10 cellular contexts compared by ENCODE assay signal in the genomic region with DNA sequence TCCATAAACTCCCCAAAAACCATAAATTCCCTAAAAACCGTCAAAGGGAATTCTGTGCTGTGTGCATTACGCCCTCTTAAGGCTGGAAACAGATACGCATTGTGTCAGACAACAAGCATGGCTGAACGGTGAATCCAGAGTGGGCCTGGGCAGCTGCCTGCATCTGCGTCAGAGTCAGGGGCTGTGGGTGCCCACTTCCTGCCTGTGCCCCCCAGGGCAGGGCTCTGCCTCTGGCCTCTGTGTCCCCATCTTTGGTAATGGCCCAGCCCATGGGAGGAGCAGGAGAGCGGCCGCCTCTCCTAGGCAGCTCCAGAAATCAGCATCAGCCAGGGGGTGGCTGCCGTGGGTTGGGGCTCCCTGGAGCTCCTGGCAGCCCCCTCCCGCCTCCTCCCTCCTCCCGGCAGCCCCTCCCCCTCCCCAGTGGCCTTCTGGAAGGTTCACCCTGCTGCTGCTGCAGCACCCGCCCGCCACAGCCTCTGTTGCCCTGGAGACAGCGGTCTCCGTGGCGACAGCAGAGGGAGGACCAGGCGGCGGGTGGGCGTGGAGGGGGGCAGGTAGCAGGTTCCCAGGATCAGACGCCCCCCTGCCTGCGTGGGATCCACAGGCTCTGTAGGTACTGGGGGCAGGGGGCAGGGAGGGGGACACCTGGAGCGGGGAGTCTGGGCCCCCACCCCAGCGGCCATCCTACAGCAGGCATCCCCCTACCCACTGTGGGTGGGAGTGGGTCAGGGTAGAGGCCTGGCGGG. TPM values are rescaled to one million over a fixed set of nuclear protein-coding genes. Genes with fewer than 3 reads are reported as not detected.
A peak's percentile ranks its signal among the peaks of the same experiment; 100 is the strongest.
DNase-seq lines count a peak whose midpoint lies in the region; ATAC-seq, FAIRE-seq and TF ChIP-seq lines count a peak whose summit lies in the region.
"Had no signal": no experiment of that assay in that cellular context is flagged by ENCODE, and none has a peak within 500 bp of the region (broad histone marks: within the 10 kb centered on the region; RNA-seq: fewer than 3 reads in every experiment).

No MANE protein-coding gene starts in this region.

- H2BK120ac ChIP-seq in mesenchymal stem cell (ENCODE audit: low read depth, low read length), result no peak overlapping the region

- H3K79me2 ChIP-seq in astrocyte (ENCODE audit: insufficient read depth, low read length), result no peaks in the 10 kb centered on the region

- CTCF ChIA-PET in HEK293 (lab: Yijun Ruan, JAX), result interaction anchor here (0.5 to 1.8 kb wide), 4 partner anchors 10 to 1473 kb away, joined by 3 to 6 read pairs (median 4); no protein-coding TSS in a partner anchor

- peaks cover 6% of the 10 kb centered on the region; the same call in 1 of the 2 replicates for H3K4me1 ChIP-seq in HEK293 (ENCODE audit: control insufficient read depth, insufficient read depth, low read length)
- peaks cover 18% of the 10 kb centered on the region for H3K4me1 ChIP-seq in astrocyte (ENCODE audit: insufficient read depth, low read length)
- H3K4me1 ChIP-seq in mesenchymal stem cell (ENCODE audit: control insufficient read depth, insufficient read depth, low read depth, low read length), result peaks cover 30% of the 10 kb centered on the region

- H4K8ac ChIP-seq in mesenchymal stem cell (ENCODE audit: low read length), result no peak overlapping the region

- H3K9ac ChIP-seq in astrocyte (ENCODE audit: low read length) (no peak overlapping the region), mesenchymal stem cell (ENCODE audit: low read length) (no peak overlapping the region)

- no peak overlapping the region for H3K4ac ChIP-seq in mesenchymal stem cell (ENCODE audit: low read depth in 1 of 2, low read length in 2 of 2)

- POLR2A ChIA-PET in HEK293 (lab: Yijun Ruan, JAX), result no interaction called here

- no peak for ATAC-seq in GM21825 (IDR thresholded peaks at IDR 0.05; ENCODE audit: unreplicated experiment)

- H2BK12ac ChIP-seq in mesenchymal stem cell (ENCODE audit: low read length in 2 of 2), result no peak overlapping the region

- H3K79me1 ChIP-seq in mesenchymal stem cell (replicated peaks; ENCODE audit: low read length, poor library complexity, severe bottlenecking), result no peaks in the 10 kb centered on the region

- DNase-seq in astrocyte (ENCODE audit: low read depth), result peak; percentile 16
- peak; percentile 33 for DNase-seq in mesenchymal stem cell
- DNase-seq in activated naive CD8-positive, alpha-beta T cell treated with anti-CD3 and anti-CD28 coated beads for 36 hours, result no peak
- DNase-seq in stimulated activated CD8-positive, alpha-beta memory T cell treated with anti-CD3 and anti-CD28 coated beads, Interleukin-4, amount 100 ng/mL, for 48 hours, result no peak
- no peak for DNase-seq in immature natural killer cell

- no peak overlapping the region for H4K91ac ChIP-seq in mesenchymal stem cell (ENCODE audit: low read length)

- peaks cover 3% of the 10 kb centered on the region for H3K27me3 Mint-ChIP-seq in astrocyte (ENCODE audit: low read depth, unreplicated experiment)
- H3K27me3 Mint-ChIP-seq in activated naive CD8-positive, alpha-beta T cell treated with anti-CD3 and anti-CD28 coated beads for 36 hours, result peaks cover 40% of the 10 kb centered on the region
- H3K27me3 Mint-ChIP-seq in immature natural killer cell (ENCODE audit: low read depth in 3 of 3), result peaks cover 0 to 11% (median 0%) of the 10 kb centered on the region in 3 donors

- H3K9me3 Mint-ChIP-seq in astrocyte (ENCODE audit: unreplicated experiment), result no peaks in the 10 kb centered on the region
- H3K9me3 Mint-ChIP-seq in activated naive CD8-positive, alpha-beta T cell treated with anti-CD3 and anti-CD28 coated beads for 36 hours, result no peaks in the 10 kb centered on the region
- H3K9me3 Mint-ChIP-seq in immature natural killer cell, result no peaks in the 10 kb centered on the region

- H3K23ac ChIP-seq in mesenchymal stem cell (ENCODE audit: low read length in 2 of 2), result no peak overlapping the region

- H4K20me1 ChIP-seq in astrocyte (ENCODE audit: insufficient read depth, low read length), result peaks cover 31% of the 10 kb centered on the region

- H3K27me3 ChIP-seq in astrocyte (ENCODE audit: insufficient read depth, low read length) (no peaks in the 10 kb centered on the region), mesenchymal stem cell (ENCODE audit: control insufficient read depth in 1 of 2, insufficient read depth in 1 of 2, low read length in 2 of 2) (peaks cover 0 to 22% of the 10 kb centered on the region in 2 experiments)

- no peak overlapping the region for H3K18ac ChIP-seq in mesenchymal stem cell (ENCODE audit: low read depth in 1 of 2, low read length in 2 of 2)

- H3K4me3 Mint-ChIP-seq in astrocyte (ENCODE audit: unreplicated experiment) (no peak overlapping the region), immature natural killer cell (no peak overlapping the region)
- H3K4me3 Mint-ChIP-seq in activated naive CD8-positive, alpha-beta T cell treated with anti-CD3 and anti-CD28 coated beads for 36 hours, result no peak overlapping the region

- H3K27ac ChIP-seq in C4-2B (no peak overlapping the region), HEK293 (ENCODE audit: extremely low read depth, low read depth, low read length) (no peak overlapping the region), astrocyte (ENCODE audit: low read depth, low read length) (no peak overlapping the region), mesenchymal stem cell (ENCODE audit: low read length, poor library complexity, severe bottlenecking) (no peak overlapping the region)
- H3K27ac ChIP-seq: skin epidermis, upper lobe of left lung had no signal

- H3K4me1 Mint-ChIP-seq in astrocyte (ENCODE audit: low read depth, unreplicated experiment), result no peaks in the 10 kb centered on the region
- H3K4me1 Mint-ChIP-seq in activated naive CD8-positive, alpha-beta T cell treated with anti-CD3 and anti-CD28 coated beads for 36 hours, result peaks cover 11% of the 10 kb centered on the region
- peaks cover 0 to 4% of the 10 kb centered on the region in 2 donors for H3K4me1 Mint-ChIP-seq in immature natural killer cell

- H3K36me3 Mint-ChIP-seq in astrocyte (ENCODE audit: low read depth, unreplicated experiment), result no peaks in the 10 kb centered on the region
- H3K36me3 Mint-ChIP-seq in activated naive CD8-positive, alpha-beta T cell treated with anti-CD3 and anti-CD28 coated beads for 36 hours, result no peaks in the 10 kb centered on the region
- H3K36me3 Mint-ChIP-seq in immature natural killer cell, result no peaks in the 10 kb centered on the region

- H2BK5ac ChIP-seq in mesenchymal stem cell (ENCODE audit: low read depth, low read length, poor library complexity, severe bottlenecking), result no peak overlapping the region

- no peak overlapping the region for H3K14ac ChIP-seq in mesenchymal stem cell (ENCODE audit: low read length in 2 of 2)

- H3K9me3 ChIP-seq in HEK293 (ENCODE audit: control insufficient read depth, insufficient read depth, low read depth, low read length) (no peaks in the 10 kb centered on the region), astrocyte (ENCODE audit: insufficient read depth, low read depth, low read length) (no peaks in the 10 kb centered on the region), mesenchymal stem cell (ENCODE audit: control insufficient read depth, low read length) (no peaks in the 10 kb centered on the region)
- H3K9me3 ChIP-seq: upper lobe of left lung had no signal

- H3K36me3 ChIP-seq in HEK293 (ENCODE audit: control insufficient read depth in 2 of 2, insufficient read depth in 1 of 2, low read length in 2 of 2) (no peaks in the 10 kb centered on the region), astrocyte (ENCODE audit: insufficient read depth, low read length) (no peaks in the 10 kb centered on the region), mesenchymal stem cell (ENCODE audit: control insufficient read depth in 1 of 2, insufficient read depth in 2 of 2, low read depth in 1 of 2, low read length in 2 of 2) (no peaks in the 10 kb centered on the region)
- H3K36me3 ChIP-seq: upper lobe of left lung had no signal

- no peak for FAIRE-seq in astrocyte (lab: Jason Lieb, UNC)

- H3K4me2 ChIP-seq in astrocyte (ENCODE audit: low read length) (no peak overlapping the region), mesenchymal stem cell (ENCODE audit: low read length, poor library complexity, severe bottlenecking) (no peak overlapping the region)

- H3K4me3 ChIP-seq in HEK293 (ENCODE audit: low read depth, low read length) (no peak overlapping the region), astrocyte (ENCODE audit: insufficient read depth, low read depth, low read length) (no peak overlapping the region), mesenchymal stem cell (ENCODE audit: insufficient read depth in 1 of 2, low read depth in 1 of 2, low read length in 2 of 2) (no peak overlapping the region)
- H3K4me3 ChIP-seq: skin epidermis, upper lobe of left lung had no signal

- no peak overlapping the region for H2BK15ac ChIP-seq in mesenchymal stem cell (ENCODE audit: low read depth, poor library complexity, severe bottlenecking)

- H2AFZ ChIP-seq in astrocyte (ENCODE audit: low read depth, low read length) (no peak overlapping the region), mesenchymal stem cell (ENCODE audit: low read depth, low read length) (no peak overlapping the region)

- H3K27ac Mint-ChIP-seq in astrocyte (ENCODE audit: unreplicated experiment) (no peak overlapping the region), immature natural killer cell (no peak overlapping the region)
- H3K27ac Mint-ChIP-seq in activated naive CD8-positive, alpha-beta T cell treated with anti-CD3 and anti-CD28 coated beads for 36 hours, result no peak overlapping the region

- H2AK5ac ChIP-seq in mesenchymal stem cell (ENCODE audit: low read length, severe bottlenecking), result no peak overlapping the region

- 67% methylated on average over 18 of the region's 23 CpGs for whole genome bisulfite sequencing in mesenchymal stem cell

- TF ChIP-seq CTCF in C4-2B (conservative IDR thresholded peaks at IDR 0.05), result peak; percentile 38
- no peak for TF ChIP-seq CTCF in HEK293 (tag by site-specific recombination; IDR thresholded peaks at IDR 0.05)
- TF ChIP-seq CTCF in astrocyte (IDR thresholded peaks at IDR 0.05; ENCODE audit: insufficient read depth, low read depth, low read length), result peak; percentile 42

TF ChIP-seq in HEK293, 187 proteins besides CTCF, POLR2A, EP300 and RAD21 (continues in another document):
- TF ChIP-seq ZNF335 (tag by site-specific recombination; conservative IDR thresholded peaks at IDR 0.05) (peak; percentile 49; the same call in 1 of the 2 replicates), ZNF626 (tag by site-specific recombination; IDR thresholded peaks at IDR 0.05) (no peak), ZFHX2 (tag by site-specific recombination; conservative IDR thresholded peaks at IDR 0.05) (peak; percentile 75)

RNA-seq across cellular contexts. Expression of a gene that starts 5.9 kb away (rescaled TPM):
- total RNA-seq in astrocyte, result 5.6 and 8.4 TPM in 2 replicates
- 2.3 TPM for polyA plus RNA-seq in mesenchymal stem cell (2013, experiment 1 of 2)
- 2.7 TPM for polyA plus RNA-seq in mesenchymal stem cell (2013, experiment 2 of 2)
- total RNA-seq in activated naive CD8-positive, alpha-beta T cell treated with anti-CD3 and anti-CD28 coated beads for 36 hours, result under 1 TPM in 1 of 2 experiments, not detected in 1; 0.32 TPM
- polyA plus RNA-seq in immature natural killer cell, result under 1 TPM in 1 of 3 donors, not detected in 2; 0.72 TPM

Comparison
In these comparisons a context has a peak if more than half of its experiments do, and no peak if none do; other contexts are left out.
1. DNase-seq: peak in astrocyte (single experiment) and mesenchymal stem cell (single experiment); none in activated naive CD8-positive, alpha-beta T cell treated with anti-CD3 and anti-CD28 coated beads for 36 hours (single experiment), stimulated activated CD8-positive, alpha-beta memory T cell treated with anti-CD3 and anti-CD28 coated beads, Interleukin-4, amount 100 ng/mL, for 48 hours (single experiment) and immature natural killer cell (0 of 3).